In genomic region chr3:173732237-173732636, GRCh38 we compare ENCODE assay signal across 1 cellular context.
TF ChIP-seq lines count a peak whose summit lies in the region.

No MANE protein-coding gene starts in this region.

TF ChIP-seq in GM23338, 12 proteins besides CTCF, POLR2A, EP300 and RAD21 (continued from another document):
- no peak for TF ChIP-seq ZNF462 (CRISPR knock-in tag; IDR thresholded peaks at IDR 0.05)
- no peak for TF ChIP-seq EZH2 (IDR thresholded peaks at IDR 0.05; ENCODE audit: low read depth, unreplicated experiment)
- TF ChIP-seq JUNB (IDR thresholded peaks at IDR 0.05; ENCODE audit: unreplicated experiment): no peak
- TF ChIP-seq EZH2phosphoT487 (IDR thresholded peaks at IDR 0.05; ENCODE audit: unreplicated experiment): no peak
- no peak for TF ChIP-seq ZNF331 (CRISPR knock-in tag; IDR thresholded peaks at IDR 0.05; ENCODE audit: low read depth)
